8 cellular contexts compared by ENCODE assay signal in the genomic region with DNA sequence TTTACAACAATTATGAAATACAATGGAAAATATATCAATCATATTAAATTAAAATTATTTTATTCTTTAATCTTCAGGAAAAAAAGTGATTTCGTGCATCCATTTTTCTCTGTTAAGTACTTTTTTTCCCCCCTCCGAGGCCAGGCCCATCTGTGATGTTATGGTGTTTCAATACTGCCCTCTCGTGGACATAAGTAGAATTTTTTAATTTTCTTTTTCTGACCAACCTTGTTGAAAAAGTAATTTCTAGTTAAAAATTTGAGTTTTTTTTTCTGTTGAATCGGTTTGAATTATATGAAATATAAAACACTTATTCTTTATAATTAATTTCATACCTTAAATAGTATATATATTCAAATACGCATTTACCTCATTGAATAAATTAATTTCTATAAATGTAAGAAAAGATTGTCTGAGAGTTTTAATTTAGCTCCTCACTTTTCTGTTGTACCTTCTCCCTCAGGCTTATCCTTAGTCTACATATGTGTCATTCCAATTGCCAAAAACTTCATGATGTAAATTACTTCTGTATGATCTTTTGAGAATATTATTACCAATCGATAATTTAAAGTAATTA.
A peak's percentile ranks its signal among the peaks of the same experiment; 100 is the strongest.
DNase-seq lines count a peak whose midpoint lies in the region; ATAC-seq and TF ChIP-seq lines count a peak whose summit lies in the region.

No MANE protein-coding gene starts in this region.

- POLR2A ChIA-PET in activated CD8-positive, alpha-beta T cell treated with anti-CD3 and anti-CD28 coated beads for 36 hours (lab: Charles Lee), result no interaction called here

- no peak overlapping the region for H3K4me3 Mint-ChIP-seq in activated CD8-positive, alpha-beta T cell treated with anti-CD3 and anti-CD28 coated beads for 36 hours
- no peak overlapping the region for H3K4me3 Mint-ChIP-seq in activated T-helper 17 cell treated with anti-CD3 and anti-CD28 coated beads, Interleukin-2, amount 50 U/mL, for 72 hours

- CTCF ChIA-PET in activated CD8-positive, alpha-beta T cell treated with anti-CD3 and anti-CD28 coated beads for 36 hours (lab: Charles Lee), result no interaction called here

- no peaks in the 10 kb centered on the region for H3K4me1 Mint-ChIP-seq in activated CD8-positive, alpha-beta T cell treated with anti-CD3 and anti-CD28 coated beads for 36 hours (ENCODE audit: low read depth)
- H3K4me1 Mint-ChIP-seq in activated T-helper 17 cell treated with anti-CD3 and anti-CD28 coated beads, Interleukin-2, amount 50 U/mL, for 72 hours, result no peaks in the 10 kb centered on the region

- intact Hi-C loops in activated CD8-positive, alpha-beta T cell treated with anti-CD3 and anti-CD28 coated beads for 36 hours (cut with micrococcal nuclease), result no loop called here

- DNase-seq in COR-L47 (lab: John Stamatoyannopoulos, UW) (peak; percentile 35), GM19240 (ENCODE audit: insufficient read length, low spot score) (peak; percentile 1), NCI-H1092 treated with DMSO at 0.1 percent for 48 hours (lab: John Stamatoyannopoulos, UW) (peak; percentile 55), iPS-NIHi11 (ENCODE audit: low spot score) (peak; percentile 40), cerebellar nuclear complex (lab: John Stamatoyannopoulos, UW) (no peak), putamen (ENCODE audit: low spot score) (no peak)
- DNase-seq in activated CD8-positive, alpha-beta T cell treated with anti-CD3 and anti-CD28 coated beads for 36 hours, result peak; percentile 35

- TF ChIP-seq CTCF in activated CD8-positive, alpha-beta T cell treated with anti-CD3 and anti-CD28 coated beads for 36 hours (IDR thresholded peaks at IDR 0.05), result peak; percentile 75

- no peak overlapping the region for H3K27ac Mint-ChIP-seq in activated CD8-positive, alpha-beta T cell treated with anti-CD3 and anti-CD28 coated beads for 36 hours
- H3K27ac Mint-ChIP-seq in activated T-helper 17 cell treated with anti-CD3 and anti-CD28 coated beads, Interleukin-2, amount 50 U/mL, for 72 hours, result no peak overlapping the region

- H3K36me3 Mint-ChIP-seq in activated CD8-positive, alpha-beta T cell treated with anti-CD3 and anti-CD28 coated beads for 36 hours (ENCODE audit: low read depth), result no peaks in the 10 kb centered on the region
- no peaks in the 10 kb centered on the region for H3K36me3 Mint-ChIP-seq in activated T-helper 17 cell treated with anti-CD3 and anti-CD28 coated beads, Interleukin-2, amount 50 U/mL, for 72 hours (ENCODE audit: low read depth)

- ATAC-seq in activated CD8-positive, alpha-beta T cell treated with anti-CD3 and anti-CD28 coated beads for 36 hours, result no peak
- no peak for ATAC-seq in activated T-helper 17 cell treated with anti-CD3 and anti-CD28 coated beads, Interleukin-2, amount 50 U/mL, for 72 hours (replicated peaks)

- H3K9me3 Mint-ChIP-seq in activated CD8-positive, alpha-beta T cell treated with anti-CD3 and anti-CD28 coated beads for 36 hours, result peaks cover 6% of the 10 kb centered on the region
- H3K9me3 Mint-ChIP-seq in activated T-helper 17 cell treated with anti-CD3 and anti-CD28 coated beads, Interleukin-2, amount 50 U/mL, for 72 hours, result peaks cover 6% of the 10 kb centered on the region

- no peaks in the 10 kb centered on the region for H3K27me3 Mint-ChIP-seq in activated CD8-positive, alpha-beta T cell treated with anti-CD3 and anti-CD28 coated beads for 36 hours
- H3K27me3 Mint-ChIP-seq in activated T-helper 17 cell treated with anti-CD3 and anti-CD28 coated beads, Interleukin-2, amount 50 U/mL, for 72 hours, result no peaks in the 10 kb centered on the region

Comparison
In these comparisons a context has a peak if more than half of its experiments do, and no peak if none do; other contexts are left out.
1. DNase-seq: peak in COR-L47 (single experiment), GM19240 (single experiment), NCI-H1092 treated with DMSO at 0.1 percent for 48 hours (single experiment), activated CD8-positive, alpha-beta T cell treated with anti-CD3 and anti-CD28 coated beads for 36 hours (single experiment) and iPS-NIHi11 (single experiment); none in cerebellar nuclear complex (0 of 2) and putamen (single experiment).